In genomic region chr13:28778308-28779215, GRCh38 we compare ENCODE assay signal across 21 cellular contexts. TPM values are rescaled to one million over a fixed set of nuclear protein-coding genes. Genes with fewer than 3 reads are reported as not detected.
"Had no signal": no experiment of that assay in that cellular context is flagged by ENCODE, and none has a peak within 500 bp of the region (broad histone marks: within the 10 kb centered on the region; RNA-seq: fewer than 3 reads in every experiment).

No MANE protein-coding gene starts in this region.

- H3K4me1 ChIP-seq: SJCRH30 had no signal

- H3K27ac ChIP-seq: HL-60, KMS-11, RWPE1, SJCRH30 had no signal

- H3K27me3 ChIP-seq: SJCRH30 had no signal

- ATAC-seq: K562, Panc1, PC-3, SK-N-SH treated with all-trans-retinoic acid at 6 μM for 48 hours had no signal

- H3K36me3 ChIP-seq: SJCRH30 had no signal

- H3K4me3 ChIP-seq: K562, SJCRH30 had no signal

- H3K9ac ChIP-seq: KMS-11 had no signal

- DNase-seq: Kasumi-1, MM.1S, NCI-H1092 treated with DMSO at 0.1 percent for 48 hours, NCI-H1436, NCI-H187, NCI-H2029 treated with DMSO at 0.1 percent for 48 hours, NCI-H2171 treated with DMSO at 0.1 percent for 48 hours, NCI-H345, NCI-H446 treated with DMSO at 0.1 percent for 48 hours, NCI-H524 treated with DMSO at 0.1 percent for 48 hours, NCI-H69, NCI-H774, PC-3, SHP77 treated with DMSO at 0.1 percent for 48 hours, SJCRH30 had no signal

- H3K4me2 ChIP-seq: KMS-11 had no signal

RNA-seq across cellular contexts. Expression of gene MTUS2, which starts 41.6 kb away (rescaled TPM):
- total RNA-seq: PC-3 had no signal
